17 cellular contexts compared by ENCODE assay signal in genomic region chr4:134780244-134780643, GRCh38.
DNase-seq lines count a peak whose midpoint lies in the region; ATAC-seq and TF ChIP-seq lines count a peak whose summit lies in the region.
"Had no signal": no experiment of that assay in that cellular context is flagged by ENCODE, and none has a peak within 500 bp of the region (broad histone marks: within the 10 kb centered on the region; RNA-seq: fewer than 3 reads in every experiment).

No MANE protein-coding gene starts in this region.

- no peaks in the 10 kb centered on the region for H3K79me2 ChIP-seq in GM23338 (replicated peaks; ENCODE audit: insufficient read depth)

- TF ChIP-seq CTCF in GM23338 (conservative IDR thresholded peaks at IDR 0.05; ENCODE audit: low read depth in 2 of 2), result no peak
- TF ChIP-seq CTCF in nephron (IDR thresholded peaks at IDR 0.05; ENCODE audit: unreplicated experiment in 3 of 3), result no peak

- no peak overlapping the region for H3K4me2 ChIP-seq in GM23338
- H3K4me2 ChIP-seq: BLaER1 treated with 17β-estradiol and CSF1 and Interleukin-3, amounts not matched to agents 10 nM and 100 nM had no signal

- H3K27ac Mint-ChIP-seq in GM23338 (no peak overlapping the region), nephron (peak overlapping the region in 2 of 3 experiments; percentile 39 to 88)
- H3K27ac Mint-ChIP-seq: CD4-positive, CD25-positive, alpha-beta regulatory T cell; HFFc6 had no signal

- H3K4me1 Mint-ChIP-seq in GM23338, result no peaks in the 10 kb centered on the region
- no peaks in the 10 kb centered on the region for H3K4me1 Mint-ChIP-seq in nephron
- H3K4me1 Mint-ChIP-seq: CD4-positive, CD25-positive, alpha-beta regulatory T cell had no signal

- peaks cover 2% of the 10 kb centered on the region; the same call in 1 of the 2 replicates for H3K9me2 ChIP-seq in GM23338 (ENCODE audit: insufficient read depth)

- peak; percentile 12 for DNase-seq in NCI-H526 treated with DMSO at 0.1 percent for 48 hours (lab: John Stamatoyannopoulos, UW)
- no peak for DNase-seq in NCI-H526 (lab: John Stamatoyannopoulos, UW)
- DNase-seq in GM23338 (ENCODE audit: low spot score), result no peak
- DNase-seq in amniotic epithelial cell (ENCODE audit: low read depth), result peak; percentile 18
- no peak for DNase-seq in midbrain (lab: John Stamatoyannopoulos, UW)
- no peak for DNase-seq in AG08395 (ENCODE audit: low spot score)
- DNase-seq: Calu3; CD4-positive, CD25-positive, alpha-beta regulatory T cell; DMS79; HCEC 1CT; HFFc6 had no signal

- no peak for ATAC-seq in GM23338
- no peak for ATAC-seq in GM19395 (IDR thresholded peaks at IDR 0.05; ENCODE audit: unreplicated experiment)
- ATAC-seq: K562 had no signal

- H3K27me3 Mint-ChIP-seq in GM23338 (ENCODE audit: insufficient read depth, low read depth, poor library complexity), result no peaks in the 10 kb centered on the region
- no peaks in the 10 kb centered on the region for H3K27me3 Mint-ChIP-seq in nephron (ENCODE audit: low read depth)
- H3K27me3 Mint-ChIP-seq: CD4-positive, CD25-positive, alpha-beta regulatory T cell had no signal

- no peaks in the 10 kb centered on the region for H4K20me1 ChIP-seq in GM23338 (replicated peaks; ENCODE audit: insufficient read depth)
- H4K20me1 ChIP-seq: BLaER1 treated with 17β-estradiol and CSF1 and Interleukin-3, amounts not matched to agents 10 nM and 100 nM had no signal

- H3K4me1 ChIP-seq in GM23338 (ENCODE audit: insufficient read depth), result no peaks in the 10 kb centered on the region
- H3K4me1 ChIP-seq: BLaER1 treated with 17β-estradiol and CSF1 and Interleukin-3, amounts not matched to agents 10 nM and 100 nM had no signal

- no peak overlapping the region for H3K27ac ChIP-seq in GM23338 (ENCODE audit: low read depth)
- H3K27ac ChIP-seq: 22Rv1; BLaER1 treated with 17β-estradiol and CSF1 and Interleukin-3, amounts not matched to agents 10 nM and 100 nM; HL-60 had no signal

- H3K4me3 ChIP-seq in GM23338, result no peak overlapping the region
- H3K4me3 ChIP-seq: BLaER1 treated with 17β-estradiol and CSF1 and Interleukin-3, amounts not matched to agents 10 nM and 100 nM; K562 had no signal

- peak overlapping the region; percentile 72; the same call in 1 of the 2 replicates for H2AFZ ChIP-seq in GM23338

- H3K9me3 Mint-ChIP-seq in GM23338, result peaks cover 11% of the 10 kb centered on the region
- H3K9me3 Mint-ChIP-seq in nephron, result peaks cover 22% of the 10 kb centered on the region

- H3K27me3 ChIP-seq in GM23338 (ENCODE audit: insufficient read depth), result no peaks in the 10 kb centered on the region
- H3K27me3 ChIP-seq: BLaER1 treated with 17β-estradiol and CSF1 and Interleukin-3, amounts not matched to agents 10 nM and 100 nM had no signal

- H3K36me3 ChIP-seq in GM23338 (ENCODE audit: insufficient read depth), result no peaks in the 10 kb centered on the region
- H3K36me3 ChIP-seq: BLaER1 treated with 17β-estradiol and CSF1 and Interleukin-3, amounts not matched to agents 10 nM and 100 nM had no signal

- H3K4me3 Mint-ChIP-seq in GM23338 (no peak overlapping the region), nephron (no peak overlapping the region)
- H3K4me3 Mint-ChIP-seq: CD4-positive, CD25-positive, alpha-beta regulatory T cell; HFFc6 had no signal

- H3K36me3 Mint-ChIP-seq in GM23338 (ENCODE audit: low read depth) (peaks cover 11% of the 10 kb centered on the region), nephron (ENCODE audit: low read depth) (no peaks in the 10 kb centered on the region)
- H3K36me3 Mint-ChIP-seq: CD4-positive, CD25-positive, alpha-beta regulatory T cell had no signal

- H3F3A ChIP-seq in GM23338 (replicated peaks; ENCODE audit: low read depth), result no peaks in the 10 kb centered on the region

TF ChIP-seq in GM23338, 12 proteins besides CTCF, POLR2A, EP300 and RAD21 (continues in another document):
- TF ChIP-seq EZH2phosphoT487 (IDR thresholded peaks at IDR 0.05; ENCODE audit: unreplicated experiment), result no peak
- TF ChIP-seq POLR2AphosphoS5 (IDR thresholded peaks at IDR 0.05; ENCODE audit: low read depth), result no peak
- no peak for TF ChIP-seq EZH2 (IDR thresholded peaks at IDR 0.05; ENCODE audit: low read depth, unreplicated experiment)
- TF ChIP-seq, protein P1, sequence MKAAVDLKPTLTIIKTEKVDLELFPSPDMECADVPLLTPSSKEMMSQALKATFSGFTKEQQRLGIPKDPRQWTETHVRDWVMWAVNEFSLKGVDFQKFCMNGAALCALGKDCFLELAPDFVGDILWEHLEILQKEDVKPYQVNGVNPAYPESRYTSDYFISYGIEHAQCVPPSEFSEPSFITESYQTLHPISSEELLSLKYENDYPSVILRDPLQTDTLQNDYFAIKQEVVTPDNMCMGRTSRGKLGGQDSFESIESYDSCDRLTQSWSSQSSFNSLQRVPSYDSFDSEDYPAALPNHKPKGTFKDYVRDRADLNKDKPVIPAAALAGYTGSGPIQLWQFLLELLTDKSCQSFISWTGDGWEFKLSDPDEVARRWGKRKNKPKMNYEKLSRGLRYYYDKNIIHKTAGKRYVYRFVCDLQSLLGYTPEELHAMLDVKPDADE (IDR thresholded peaks at IDR 0.05), result no peak
- TF ChIP-seq, protein P2, sequence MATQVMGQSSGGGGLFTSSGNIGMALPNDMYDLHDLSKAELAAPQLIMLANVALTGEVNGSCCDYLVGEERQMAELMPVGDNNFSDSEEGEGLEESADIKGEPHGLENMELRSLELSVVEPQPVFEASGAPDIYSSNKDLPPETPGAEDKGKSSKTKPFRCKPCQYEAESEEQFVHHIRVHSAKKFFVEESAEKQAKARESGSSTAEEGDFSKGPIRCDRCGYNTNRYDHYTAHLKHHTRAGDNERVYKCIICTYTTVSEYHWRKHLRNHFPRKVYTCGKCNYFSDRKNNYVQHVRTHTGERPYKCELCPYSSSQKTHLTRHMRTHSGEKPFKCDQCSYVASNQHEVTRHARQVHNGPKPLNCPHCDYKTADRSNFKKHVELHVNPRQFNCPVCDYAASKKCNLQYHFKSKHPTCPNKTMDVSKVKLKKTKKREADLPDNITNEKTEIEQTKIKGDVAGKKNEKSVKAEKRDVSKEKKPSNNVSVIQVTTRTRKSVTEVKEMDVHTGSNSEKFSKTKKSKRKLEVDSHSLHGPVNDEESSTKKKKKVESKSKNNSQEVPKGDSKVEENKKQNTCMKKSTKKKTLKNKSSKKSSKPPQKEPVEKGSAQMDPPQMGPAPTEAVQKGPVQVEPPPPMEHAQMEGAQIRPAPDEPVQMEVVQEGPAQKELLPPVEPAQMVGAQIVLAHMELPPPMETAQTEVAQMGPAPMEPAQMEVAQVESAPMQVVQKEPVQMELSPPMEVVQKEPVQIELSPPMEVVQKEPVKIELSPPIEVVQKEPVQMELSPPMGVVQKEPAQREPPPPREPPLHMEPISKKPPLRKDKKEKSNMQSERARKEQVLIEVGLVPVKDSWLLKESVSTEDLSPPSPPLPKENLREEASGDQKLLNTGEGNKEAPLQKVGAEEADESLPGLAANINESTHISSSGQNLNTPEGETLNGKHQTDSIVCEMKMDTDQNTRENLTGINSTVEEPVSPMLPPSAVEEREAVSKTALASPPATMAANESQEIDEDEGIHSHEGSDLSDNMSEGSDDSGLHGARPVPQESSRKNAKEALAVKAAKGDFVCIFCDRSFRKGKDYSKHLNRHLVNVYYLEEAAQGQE (IDR thresholded peaks at IDR 0.05; ENCODE audit: unreplicated experiment), result no peak

Comparison
In these comparisons a context has a peak if more than half of its experiments do, and no peak if none do; other contexts are left out.
1. DNase-seq: peak in NCI-H526 treated with DMSO at 0.1 percent for 48 hours (single experiment) and amniotic epithelial cell (single experiment); none in NCI-H526 (0 of 2), GM23338 (single experiment), midbrain (single experiment) and AG08395 (single experiment).